In genomic region chr2:241061275-241061674, GRCh38 we compare ENCODE assay signal across 21 cellular contexts. TPM values are rescaled to one million over a fixed set of nuclear protein-coding genes. Genes with fewer than 3 reads are reported as not detected.
DNase-seq lines count a peak whose midpoint lies in the region; ATAC-seq and TF ChIP-seq lines count a peak whose summit lies in the region.
"Had no signal": no experiment of that assay in that cellular context is flagged by ENCODE, and none has a peak within 500 bp of the region (broad histone marks: within the 10 kb centered on the region; RNA-seq: fewer than 3 reads in every experiment).

No MANE protein-coding gene starts in this region.

- H3K27ac ChIP-seq in RWPE1 (no peak overlapping the region), osteoblast (ENCODE audit: low read depth, low read length) (no peak overlapping the region)
- H3K27ac ChIP-seq in CD8-positive, alpha-beta T cell (ENCODE audit: low read depth, low read length): no peak overlapping the region
- H3K27ac ChIP-seq: dorsolateral prefrontal cortex, gastroesophageal sphincter, tibial artery had no signal

- H3K9me3 ChIP-seq in osteoblast (ENCODE audit: low read depth, low read length) (no peaks in the 10 kb centered on the region), T-helper 17 cell (ENCODE audit: control insufficient read depth, low read length, poor library complexity, severe bottlenecking) (no peaks in the 10 kb centered on the region)
- H3K9me3 ChIP-seq in CD8-positive, alpha-beta T cell (ENCODE audit: low read length): no peaks in the 10 kb centered on the region
- H3K9me3 ChIP-seq: gastroesophageal sphincter, HAP-1, tibial artery had no signal

- ATAC-seq in CD8-positive, alpha-beta T cell: no peak
- ATAC-seq in T-helper 17 cell (no peak), left cardiac atrium (no peak)
- ATAC-seq in activated T-cell treated with anti-CD3 and anti-CD28 coated beads, Interleukin-2, amount 50 U/mL, for 72 hours (replicated peaks in 1 of 2): no peak
- ATAC-seq: activated CD4-positive, CD25-positive, alpha-beta regulatory T cell treated with anti-CD3 and anti-CD28 coated beads, Interleukin-2, amount 50 U/mL, for 24 hours; activated CD8-positive, alpha-beta memory T cell treated with anti-CD3 and anti-CD28 coated beads, Interleukin-2, amount 10 ng/mL, durations not matched to agents 7 days and 5 days; gastroesophageal sphincter had no signal

- DNase-seq in AG09309 (ENCODE audit: low read depth) (peak; percentile 16), RWPE1 (ENCODE audit: low spot score) (peak; percentile 18), fibroblast of gingiva (ENCODE audit: low read depth) (peak; percentile 92), osteoblast (ENCODE audit: insufficient read length, low spot score, missing footprints) (peak; percentile 50), T-helper 17 cell (no peak), left cardiac atrium (no peak)
- no peak for DNase-seq in CD8-positive, alpha-beta T cell
- DNase-seq in activated T-cell treated with anti-CD3 and anti-CD28 coated beads, Interleukin-2, amount 50 U/mL, for 72 hours: no peak
- DNase-seq: activated CD8-positive, alpha-beta memory T cell treated with anti-CD3 and anti-CD28 coated beads, Interleukin-2, amount 10 ng/mL, durations not matched to agents 7 days and 5 days; activated naive CD4-positive, alpha-beta T cell; NCI-H1092; nephron progenitor cell; stimulated activated CD4-positive, alpha-beta T cell treated with anti-CD3 and anti-CD28 coated beads, Interleukin-2, amount 100 ng/mL, for 48 hours; stimulated activated CD8-positive, alpha-beta memory T cell treated with anti-CD3 and anti-CD28 coated beads, Interleukin-4, amount 100 ng/mL, for 48 hours had no signal

- H2AFZ ChIP-seq in osteoblast (ENCODE audit: low read length): no peak overlapping the region

- H3K4me3 ChIP-seq in AG09309 (ENCODE audit: control insufficient read depth, low read depth, low read length): no peak overlapping the region
- no peak overlapping the region for H3K4me3 ChIP-seq in osteoblast (ENCODE audit: insufficient read depth, low read length)
- H3K4me3 ChIP-seq in CD8-positive, alpha-beta T cell (ENCODE audit: low read depth, low read length): no peak overlapping the region
- H3K4me3 ChIP-seq: dorsolateral prefrontal cortex, gastroesophageal sphincter, HAP-1, tibial artery had no signal

- H3K9me3 Mint-ChIP-seq in CD8-positive, alpha-beta T cell: no peaks in the 10 kb centered on the region
- no peaks in the 10 kb centered on the region for H3K9me3 Mint-ChIP-seq in activated T-cell treated with anti-CD3 and anti-CD28 coated beads, Interleukin-2, amount 50 U/mL, for 72 hours
- H3K9me3 Mint-ChIP-seq: brain, memory B cell, nephron progenitor cell had no signal

- POLR2A ChIA-PET in RWPE1 (lab: Yijun Ruan, JAX; ENCODE audit: low non-redundant PET): no interaction called here
- POLR2A ChIA-PET in CD8-positive, alpha-beta T cell (lab: Charles Lee): interaction anchor here (0.5 kb wide), 1 partner anchor 33 kb away, joined by 3 read pairs; no protein-coding TSS in a partner anchor

- intact Hi-C loops in CD8-positive, alpha-beta T cell (cut with DNase I, micrococcal nuclease): loop anchor here in 1 of 2 experiments (10.0 kb wide), 1 partner anchor 46 kb away; no protein-coding TSS in a partner anchor
- intact Hi-C loops in left cardiac atrium (cut with DNase I): no loop called here

- H3K4me2 ChIP-seq in osteoblast (ENCODE audit: insufficient read depth, low read length): no peak overlapping the region

- H4K20me1 ChIP-seq in osteoblast (ENCODE audit: insufficient read depth, low read length): peaks cover 8% of the 10 kb centered on the region

- H3K4me1 Mint-ChIP-seq in CD8-positive, alpha-beta T cell (ENCODE audit: low read depth): peaks cover 8% of the 10 kb centered on the region
- H3K4me1 Mint-ChIP-seq in T-helper 17 cell: peaks cover 12% of the 10 kb centered on the region
- no peaks in the 10 kb centered on the region for H3K4me1 Mint-ChIP-seq in activated T-cell treated with anti-CD3 and anti-CD28 coated beads, Interleukin-2, amount 50 U/mL, for 72 hours (ENCODE audit: low read depth)
- H3K4me1 Mint-ChIP-seq: activated CD8-positive, alpha-beta memory T cell treated with anti-CD3 and anti-CD28 coated beads, Interleukin-2, amount 10 ng/mL, durations not matched to agents 7 days and 5 days; brain; nephron progenitor cell had no signal

- H3K4me3 Mint-ChIP-seq in CD8-positive, alpha-beta T cell: no peak overlapping the region
- no peak overlapping the region for H3K4me3 Mint-ChIP-seq in T-helper 17 cell
- no peak overlapping the region for H3K4me3 Mint-ChIP-seq in activated T-cell treated with anti-CD3 and anti-CD28 coated beads, Interleukin-2, amount 50 U/mL, for 72 hours
- H3K4me3 Mint-ChIP-seq: activated CD8-positive, alpha-beta memory T cell treated with anti-CD3 and anti-CD28 coated beads, Interleukin-2, amount 10 ng/mL, durations not matched to agents 7 days and 5 days; brain; memory B cell; nephron progenitor cell had no signal

- no peaks in the 10 kb centered on the region for H3K4me1 ChIP-seq in osteoblast (ENCODE audit: insufficient read depth, low read length)
- peaks cover 10% of the 10 kb centered on the region for H3K4me1 ChIP-seq in CD8-positive, alpha-beta T cell (ENCODE audit: insufficient read depth, low read length)
- H3K4me1 ChIP-seq: HAP-1 had no signal

- no peaks in the 10 kb centered on the region for H3K27me3 ChIP-seq in osteoblast (ENCODE audit: insufficient read depth, low read length)
- H3K27me3 ChIP-seq in CD8-positive, alpha-beta T cell (ENCODE audit: insufficient read depth, low read length): no peaks in the 10 kb centered on the region

- no peaks in the 10 kb centered on the region for H3K79me2 ChIP-seq in osteoblast (ENCODE audit: insufficient read depth, low read length)

- CTCF ChIA-PET in RWPE1 (lab: Yijun Ruan, JAX): interaction anchor here (0.6 kb wide), 1 partner anchor 646 kb away, joined by 3 read pairs; no protein-coding TSS in a partner anchor
- CTCF ChIA-PET in CD8-positive, alpha-beta T cell (lab: Charles Lee): interaction anchor here (0.7 kb wide), 1 partner anchor 52 kb away, joined by 3 read pairs; no protein-coding TSS in a partner anchor

- no peak overlapping the region for H3K27ac Mint-ChIP-seq in CD8-positive, alpha-beta T cell
- no peak overlapping the region for H3K27ac Mint-ChIP-seq in T-helper 17 cell
- no peak overlapping the region for H3K27ac Mint-ChIP-seq in activated T-cell treated with anti-CD3 and anti-CD28 coated beads, Interleukin-2, amount 50 U/mL, for 72 hours
- H3K27ac Mint-ChIP-seq: activated CD8-positive, alpha-beta memory T cell treated with anti-CD3 and anti-CD28 coated beads, Interleukin-2, amount 10 ng/mL, durations not matched to agents 7 days and 5 days; brain; memory B cell; nephron progenitor cell had no signal

- no peaks in the 10 kb centered on the region for H3K36me3 ChIP-seq in osteoblast (ENCODE audit: insufficient read depth, low read length)
- no peaks in the 10 kb centered on the region for H3K36me3 ChIP-seq in CD8-positive, alpha-beta T cell (ENCODE audit: insufficient read depth, low read length)
- H3K36me3 ChIP-seq: HAP-1 had no signal

- H3K36me3 Mint-ChIP-seq in CD8-positive, alpha-beta T cell: no peaks in the 10 kb centered on the region
- H3K36me3 Mint-ChIP-seq in T-helper 17 cell (ENCODE audit: low read depth): no peaks in the 10 kb centered on the region
- no peaks in the 10 kb centered on the region for H3K36me3 Mint-ChIP-seq in activated T-cell treated with anti-CD3 and anti-CD28 coated beads, Interleukin-2, amount 50 U/mL, for 72 hours (ENCODE audit: insufficient read depth in 2 of 2)
- H3K36me3 Mint-ChIP-seq: activated CD8-positive, alpha-beta memory T cell treated with anti-CD3 and anti-CD28 coated beads, Interleukin-2, amount 10 ng/mL, durations not matched to agents 7 days and 5 days had no signal

- TF ChIP-seq CTCF in AG09309 (IDR thresholded peaks at IDR 0.05; ENCODE audit: control insufficient read depth, insufficient read depth, low read depth, low read length, missing control alignments) (no peak), RWPE1 (conservative IDR thresholded peaks at IDR 0.05; ENCODE audit: low read depth) (no peak), osteoblast (IDR thresholded peaks at IDR 0.05; ENCODE audit: extremely low read depth, low read depth, low read length) (no peak)
- no peak for TF ChIP-seq CTCF in CD8-positive, alpha-beta T cell (IDR thresholded peaks at IDR 0.05)

- H3K27me3 Mint-ChIP-seq in CD8-positive, alpha-beta T cell (ENCODE audit: low read depth): no peaks in the 10 kb centered on the region
- no peaks in the 10 kb centered on the region for H3K27me3 Mint-ChIP-seq in T-helper 17 cell
- no peaks in the 10 kb centered on the region for H3K27me3 Mint-ChIP-seq in activated T-cell treated with anti-CD3 and anti-CD28 coated beads, Interleukin-2, amount 50 U/mL, for 72 hours (ENCODE audit: low read depth)
- H3K27me3 Mint-ChIP-seq: memory B cell had no signal

RNA-seq across cellular contexts. Expression of gene MTERF4, which starts 40.8 kb away (rescaled TPM):
- total RNA-seq in osteoblast (20.3 and 30.0 TPM in 2 replicates), T-helper 17 cell (10 to 100 TPM; 66.7 to 82.9 TPM), left cardiac atrium (10 to 100 TPM; 19.1 to 21.7 TPM)
- 100 to 1,000 TPM in 1 of 2 experiments, 10 to 100 TPM in 1; 100.0 to 102 TPM for total RNA-seq in CD8-positive, alpha-beta T cell
- 10 to 100 TPM; 48.7 to 53.7 TPM for total RNA-seq in activated T-cell treated with anti-CD3 and anti-CD28 coated beads, Interleukin-2, amount 50 U/mL, for 72 hours

Comparison
In these comparisons a context has a peak if more than half of its experiments do, and no peak if none do; other contexts are left out.
1. DNase-seq: peak in AG09309 (single experiment), RWPE1 (single experiment), fibroblast of gingiva (single experiment) and osteoblast (single experiment); none in CD8-positive, alpha-beta T cell (0 of 7), T-helper 17 cell (0 of 3), activated T-cell treated with anti-CD3 and anti-CD28 coated beads, Interleukin-2, amount 50 U/mL, for 72 hours (0 of 2) and left cardiac atrium (single experiment).